ENCODE assay signal across 20 cellular contexts in genomic region chr19:40785526-40785925, GRCh38. TPM values are rescaled to one million over a fixed set of nuclear protein-coding genes. Genes with fewer than 3 reads are reported as not detected.
DNase-seq lines count a peak whose midpoint lies in the region; ATAC-seq and TF ChIP-seq lines count a peak whose summit lies in the region.
"Had no signal": no experiment of that assay in that cellular context is flagged by ENCODE, and none has a peak within 500 bp of the region (broad histone marks: within the 10 kb centered on the region; RNA-seq: fewer than 3 reads in every experiment).

No MANE protein-coding gene starts in this region.

- no peaks in the 10 kb centered on the region for H3K9me3 ChIP-seq in Panc1 (ENCODE audit: control insufficient read depth, insufficient read depth, low read depth, low read length)
- no peaks in the 10 kb centered on the region for H3K9me3 ChIP-seq in naive thymus-derived CD4-positive, alpha-beta T cell (ENCODE audit: control insufficient read depth in 2 of 3, low read length in 3 of 3)
- H3K9me3 ChIP-seq: sigmoid colon, transverse colon had no signal

- H3K23ac ChIP-seq in mesendoderm (ENCODE audit: low read length): no peak overlapping the region

- H3K27ac ChIP-seq in Panc1 (ENCODE audit: low read length): no peak overlapping the region
- H3K27ac ChIP-seq in naive thymus-derived CD4-positive, alpha-beta T cell (ENCODE audit: low read depth, low read length): peak overlapping the region; percentile 10
- H3K27ac ChIP-seq in mesendoderm (ENCODE audit: low read depth, low read length): no peak overlapping the region
- H3K27ac ChIP-seq: parathyroid adenoma, sigmoid colon, transverse colon, VCaP had no signal

- no peaks in the 10 kb centered on the region for H3K36me3 ChIP-seq in Panc1 (ENCODE audit: control insufficient read depth, insufficient read depth, low read length)
- peaks cover 0 to 31% (median 0%) of the 10 kb centered on the region in 3 experiments for H3K36me3 ChIP-seq in naive thymus-derived CD4-positive, alpha-beta T cell (ENCODE audit: control insufficient read depth in 2 of 3, insufficient read depth in 3 of 3, low read length in 3 of 3)
- H3K36me3 ChIP-seq in mesendoderm (ENCODE audit: control insufficient read depth, insufficient read depth, low read length): no peaks in the 10 kb centered on the region

- DNase-seq in Panc1 (ENCODE audit: low read depth, low spot score): no peak
- no peak for DNase-seq in activated T-helper 1 cell treated with anti-CD3 and anti-CD28 coated beads, Interleukin-12 subunit alpha, Interleukin-12 subunit beta, Interleukin-2, Interleukin-4 antibody, amounts not matched to agents 30 ng/mL and 10 ng/mL and 1 ng/mL, durations not matched to agents 14 hours and 24 hours and 36 hours (ENCODE audit: low spot score)
- DNase-seq in naive thymus-derived CD4-positive, alpha-beta T cell: no peak
- no peak for DNase-seq in SW 1271 (lab: John Stamatoyannopoulos, UW)
- no peak for DNase-seq in mesendoderm
- DNase-seq: activated effector memory CD4-positive, alpha-beta T cell treated with Interleukin-2 at 50 U/mL for 16 hours; anterior cingulate cortex; mammary epithelial cell; NCI-H1417 treated with DMSO at 0.1 percent for 48 hours; NCI-H524 treated with DMSO at 0.1 percent for 48 hours; Right ventricle myocardium superior; sigmoid colon; stimulated activated naive CD4-positive, alpha-beta T cell treated with Interleukin-2 at 50 U/mL for 16 hours; transverse colon had no signal

- in situ Hi-C loops in Panc1 (cut with HindIII; ENCODE audit: low pct_unique_long_range_greater_than_20kb, low sequenced_read_pairs): no loop called here

- POLR2A ChIA-PET in Panc1 (lab: Charles Lee): no interaction called here
- POLR2A ChIA-PET in naive thymus-derived CD4-positive, alpha-beta T cell (lab: Charles Lee): interaction anchor here (1.7 kb wide), 1 partner anchor 13 kb away, joined by 5 read pairs; the partner anchor contains the start of gene EGLN2

- WGBS in mesendoderm (ENCODE audit: extremely low coverage, insufficient coverage, low lambda C conversion rate): no CpG with 5 or more reads among the region's 1 CpG

- H4K8ac ChIP-seq in mesendoderm (ENCODE audit: low read depth, low read length): no peak overlapping the region

- no peak overlapping the region for H3K18ac ChIP-seq in mesendoderm (ENCODE audit: low read length)

- H2BK5ac ChIP-seq in mesendoderm (ENCODE audit: low read length): no peak overlapping the region

- BruUV-seq in Panc1 (replicated peaks; lab: Mats Ljungman, UMichigan): no TSS peak

- no peak overlapping the region for H3K4ac ChIP-seq in mesendoderm (ENCODE audit: low read depth, low read length)

- H3K9me3 Mint-ChIP-seq in activated T-helper 1 cell treated with anti-CD3 and anti-CD28 coated beads, Interleukin-12 subunit alpha, Interleukin-12 subunit beta, Interleukin-2, Interleukin-4 antibody, amounts not matched to agents 30 ng/mL and 10 ng/mL and 1 ng/mL, durations not matched to agents 14 hours and 24 hours and 36 hours: no peaks in the 10 kb centered on the region
- H3K9me3 Mint-ChIP-seq in naive thymus-derived CD4-positive, alpha-beta T cell: no peaks in the 10 kb centered on the region
- H3K9me3 Mint-ChIP-seq: central memory CD8-positive, alpha-beta T cell had no signal

- H3K56ac ChIP-seq in mesendoderm (ENCODE audit: low read length): no peak overlapping the region

- no peaks in the 10 kb centered on the region for H3K79me1 ChIP-seq in mesendoderm (ENCODE audit: low read length)

- H3K4me3 Mint-ChIP-seq in activated T-helper 1 cell treated with anti-CD3 and anti-CD28 coated beads, Interleukin-12 subunit alpha, Interleukin-12 subunit beta, Interleukin-2, Interleukin-4 antibody, amounts not matched to agents 30 ng/mL and 10 ng/mL and 1 ng/mL, durations not matched to agents 14 hours and 24 hours and 36 hours: no peak overlapping the region
- H3K4me3 Mint-ChIP-seq in naive thymus-derived CD4-positive, alpha-beta T cell: no peak overlapping the region
- H3K4me3 Mint-ChIP-seq: central memory CD8-positive, alpha-beta T cell had no signal

- H3K36me3 Mint-ChIP-seq in activated T-helper 1 cell treated with anti-CD3 and anti-CD28 coated beads, Interleukin-12 subunit alpha, Interleukin-12 subunit beta, Interleukin-2, Interleukin-4 antibody, amounts not matched to agents 30 ng/mL and 10 ng/mL and 1 ng/mL, durations not matched to agents 14 hours and 24 hours and 36 hours (ENCODE audit: low read depth): peaks cover 36% of the 10 kb centered on the region
- peaks cover 6 to 32% (median 16%) of the 10 kb centered on the region in 5 donors for H3K36me3 Mint-ChIP-seq in naive thymus-derived CD4-positive, alpha-beta T cell

- no peaks in the 10 kb centered on the region for H3K4me1 ChIP-seq in Panc1 (ENCODE audit: control insufficient read depth, insufficient read depth, low read length)
- H3K4me1 ChIP-seq in naive thymus-derived CD4-positive, alpha-beta T cell (ENCODE audit: control insufficient read depth in 2 of 2, insufficient read depth in 2 of 2, low read length in 2 of 2): no peaks in the 10 kb centered on the region
- no peaks in the 10 kb centered on the region for H3K4me1 ChIP-seq in mesendoderm (ENCODE audit: control insufficient read depth, low read depth, low read length)
- H3K4me1 ChIP-seq: parathyroid adenoma, sigmoid colon, transverse colon had no signal

- H4K5ac ChIP-seq in mesendoderm (ENCODE audit: low read length): no peak overlapping the region

- H3K4me1 Mint-ChIP-seq in activated T-helper 1 cell treated with anti-CD3 and anti-CD28 coated beads, Interleukin-12 subunit alpha, Interleukin-12 subunit beta, Interleukin-2, Interleukin-4 antibody, amounts not matched to agents 30 ng/mL and 10 ng/mL and 1 ng/mL, durations not matched to agents 14 hours and 24 hours and 36 hours (ENCODE audit: low read depth): peaks cover 15% of the 10 kb centered on the region
- H3K4me1 Mint-ChIP-seq in naive thymus-derived CD4-positive, alpha-beta T cell: peaks cover 4 to 18% (median 12%) of the 10 kb centered on the region in 7 donors

- no peak overlapping the region for H2BK15ac ChIP-seq in mesendoderm (replicated peaks; ENCODE audit: low read depth)

- intact Hi-C loops in Panc1 (cut with micrococcal nuclease; ENCODE audit: unreplicated experiment): no loop called here
- intact Hi-C loops in activated T-helper 1 cell treated with anti-CD3 and anti-CD28 coated beads, Interleukin-12 subunit alpha, Interleukin-12 subunit beta, Interleukin-2, Interleukin-4 antibody, amounts not matched to agents 30 ng/mL and 10 ng/mL and 1 ng/mL, durations not matched to agents 14 hours and 24 hours and 36 hours (cut with micrococcal nuclease): no loop called here
- intact Hi-C loops in naive thymus-derived CD4-positive, alpha-beta T cell (cut with micrococcal nuclease): no loop called here

- H2BK120ac ChIP-seq in mesendoderm (ENCODE audit: low read depth, low read length): no peak overlapping the region

- no peak overlapping the region for H3K9ac ChIP-seq in mesendoderm (ENCODE audit: low read length)
- H3K9ac ChIP-seq: parathyroid adenoma had no signal

- H3K27ac Mint-ChIP-seq in activated T-helper 1 cell treated with anti-CD3 and anti-CD28 coated beads, Interleukin-12 subunit alpha, Interleukin-12 subunit beta, Interleukin-2, Interleukin-4 antibody, amounts not matched to agents 30 ng/mL and 10 ng/mL and 1 ng/mL, durations not matched to agents 14 hours and 24 hours and 36 hours: peak overlapping the region; percentile 62
- H3K27ac Mint-ChIP-seq in naive thymus-derived CD4-positive, alpha-beta T cell: peak overlapping the region in 5 of 9 donors; percentile 20 to 69 (median 48)

- H2AK5ac ChIP-seq in mesendoderm (ENCODE audit: low read length): no peak overlapping the region

- no peaks in the 10 kb centered on the region for H3K27me3 Mint-ChIP-seq in activated T-helper 1 cell treated with anti-CD3 and anti-CD28 coated beads, Interleukin-12 subunit alpha, Interleukin-12 subunit beta, Interleukin-2, Interleukin-4 antibody, amounts not matched to agents 30 ng/mL and 10 ng/mL and 1 ng/mL, durations not matched to agents 14 hours and 24 hours and 36 hours (ENCODE audit: insufficient read depth)
- H3K27me3 Mint-ChIP-seq in naive thymus-derived CD4-positive, alpha-beta T cell: no peaks in the 10 kb centered on the region
- H3K27me3 Mint-ChIP-seq: central memory CD8-positive, alpha-beta T cell had no signal

- CTCF ChIA-PET in Panc1 (lab: Charles Lee): no interaction called here
- CTCF ChIA-PET in naive thymus-derived CD4-positive, alpha-beta T cell (lab: Charles Lee): no interaction called here

- no peak for TF ChIP-seq CTCF in Panc1 (IDR thresholded peaks at IDR 0.05)

- ATAC-seq in Panc1: peak; percentile 66; the same call in 1 of the 2 replicates
- no peak for ATAC-seq in naive thymus-derived CD4-positive, alpha-beta T cell

- H3K4me2 ChIP-seq in mesendoderm (ENCODE audit: low read length): no peak overlapping the region

- H3K27me3 ChIP-seq in Panc1 (ENCODE audit: control insufficient read depth, insufficient read depth, low read length) (no peaks in the 10 kb centered on the region), mesendoderm (ENCODE audit: insufficient read depth, low read length, poor library complexity) (no peaks in the 10 kb centered on the region)
- H3K27me3 ChIP-seq in naive thymus-derived CD4-positive, alpha-beta T cell (ENCODE audit: control insufficient read depth in 2 of 2, insufficient read depth in 2 of 2, low read length in 2 of 2): no peaks in the 10 kb centered on the region
- H3K27me3 ChIP-seq: sigmoid colon, transverse colon had no signal

- H3K79me2 ChIP-seq in mesendoderm (ENCODE audit: control insufficient read depth, insufficient read depth, low read length): no peaks in the 10 kb centered on the region
- H3K79me2 ChIP-seq: parathyroid adenoma had no signal

- no peak overlapping the region for H3K4me3 ChIP-seq in Panc1 (ENCODE audit: low read depth in 2 of 2, low read length in 2 of 2)
- H3K4me3 ChIP-seq in naive thymus-derived CD4-positive, alpha-beta T cell (ENCODE audit: low read length): no peak overlapping the region
- H3K4me3 ChIP-seq in mesendoderm (ENCODE audit: low read length): no peak overlapping the region
- H3K4me3 ChIP-seq: sigmoid colon, transverse colon had no signal

RNA-seq across cellular contexts. Expression of gene RAB4B, which starts 7.5 kb away (rescaled TPM):
- 24.8 TPM for total RNA-seq in Panc1 (2021; ENCODE audit: unreplicated experiment)
- polyA plus RNA-seq in Panc1 (2012; ENCODE audit: insufficient read length): 39.6 TPM
- 40.6 and 45.5 TPM in 2 replicates for total RNA-seq in activated T-helper 1 cell treated with anti-CD3 and anti-CD28 coated beads, Interleukin-12 subunit alpha, Interleukin-12 subunit beta, Interleukin-2, Interleukin-4 antibody, amounts not matched to agents 30 ng/mL and 10 ng/mL and 1 ng/mL, durations not matched to agents 14 hours and 24 hours and 36 hours
- 10 to 100 TPM; 37.6 to 63.0 (median 52.5) TPM for total RNA-seq in naive thymus-derived CD4-positive, alpha-beta T cell
- polyA plus RNA-seq in naive thymus-derived CD4-positive, alpha-beta T cell: 10 to 100 TPM; 54.7 to 65.2 TPM
- polyA plus RNA-seq in mesendoderm (2013, experiment 1 of 2): 4.9 TPM
- polyA plus RNA-seq in mesendoderm (2013, experiment 2 of 2): 5.8 TPM

RNA-seq across cellular contexts. Expression of gene MIA, which starts 10.2 kb away (rescaled TPM):
- total RNA-seq in Panc1 (2021; ENCODE audit: unreplicated experiment): 2.2 TPM
- 1.4 TPM for polyA plus RNA-seq in Panc1 (2012; ENCODE audit: insufficient read length)
- total RNA-seq in activated T-helper 1 cell treated with anti-CD3 and anti-CD28 coated beads, Interleukin-12 subunit alpha, Interleukin-12 subunit beta, Interleukin-2, Interleukin-4 antibody, amounts not matched to agents 30 ng/mL and 10 ng/mL and 1 ng/mL, durations not matched to agents 14 hours and 24 hours and 36 hours: 0.91 TPM in 1 of 2 replicates, not detected in the other
- total RNA-seq in naive thymus-derived CD4-positive, alpha-beta T cell: 1 to 10 TPM in 2 of 5 experiments, not detected in 3; 4.9 to 7.2 TPM
- not detected for polyA plus RNA-seq in naive thymus-derived CD4-positive, alpha-beta T cell
- 0.18 TPM for polyA plus RNA-seq in mesendoderm (2013, experiment 1 of 2)
- polyA plus RNA-seq in mesendoderm (2013, experiment 2 of 2): not detected
- total RNA-seq: frontal cortex; kidney epithelial cell; Right ventricle myocardium superior; T-helper 1 cell treated with Interleukin-12 subunit alpha and Interleukin-12 subunit beta and Interleukin-4 antibody, amounts not matched to agents 30 ng/mL and 1 ng/mL, for 36 hours had no signal

RNA-seq across cellular contexts. Expression of gene EGLN2, which starts 13.5 kb away (rescaled TPM):
- total RNA-seq in Panc1 (2021; ENCODE audit: unreplicated experiment): 115 TPM
- 127 TPM for polyA plus RNA-seq in Panc1 (2012; ENCODE audit: insufficient read length)
- 100 and 104 TPM in 2 replicates for total RNA-seq in activated T-helper 1 cell treated with anti-CD3 and anti-CD28 coated beads, Interleukin-12 subunit alpha, Interleukin-12 subunit beta, Interleukin-2, Interleukin-4 antibody, amounts not matched to agents 30 ng/mL and 10 ng/mL and 1 ng/mL, durations not matched to agents 14 hours and 24 hours and 36 hours
- total RNA-seq in naive thymus-derived CD4-positive, alpha-beta T cell: 100 to 1,000 TPM; 122 to 239 (median 157) TPM
- 100 to 1,000 TPM; 154 to 254 TPM for polyA plus RNA-seq in naive thymus-derived CD4-positive, alpha-beta T cell
- 89.3 TPM for polyA plus RNA-seq in mesendoderm (2013, experiment 1 of 2)
- 85.4 TPM for polyA plus RNA-seq in mesendoderm (2013, experiment 2 of 2)

RNA-seq across cellular contexts. Expression of gene SNRPA, which starts 34.5 kb away (rescaled TPM):
- total RNA-seq in Panc1 (2021; ENCODE audit: unreplicated experiment): 104 TPM
- polyA plus RNA-seq in Panc1 (2012; ENCODE audit: insufficient read length): 96.6 TPM
- 243 and 245 TPM in 2 replicates for total RNA-seq in activated T-helper 1 cell treated with anti-CD3 and anti-CD28 coated beads, Interleukin-12 subunit alpha, Interleukin-12 subunit beta, Interleukin-2, Interleukin-4 antibody, amounts not matched to agents 30 ng/mL and 10 ng/mL and 1 ng/mL, durations not matched to agents 14 hours and 24 hours and 36 hours
- 100 to 1,000 TPM in 1 of 5 experiments, 10 to 100 TPM in 4; 64.1 to 166 (median 72.7) TPM for total RNA-seq in naive thymus-derived CD4-positive, alpha-beta T cell
- polyA plus RNA-seq in naive thymus-derived CD4-positive, alpha-beta T cell: 10 to 100 TPM; 44.1 to 57.2 TPM
- polyA plus RNA-seq in mesendoderm (2013, experiment 1 of 2): 226 TPM
- 225 TPM for polyA plus RNA-seq in mesendoderm (2013, experiment 2 of 2)

RNA-seq across cellular contexts. Expression of gene ACTMAP, which starts 35.2 kb away (rescaled TPM):
- 5.5 TPM for total RNA-seq in Panc1 (2021; ENCODE audit: unreplicated experiment)
- 8.5 TPM for polyA plus RNA-seq in Panc1 (2012; ENCODE audit: insufficient read length)
- 9.5 and 10.0 TPM in 2 replicates for total RNA-seq in activated T-helper 1 cell treated with anti-CD3 and anti-CD28 coated beads, Interleukin-12 subunit alpha, Interleukin-12 subunit beta, Interleukin-2, Interleukin-4 antibody, amounts not matched to agents 30 ng/mL and 10 ng/mL and 1 ng/mL, durations not matched to agents 14 hours and 24 hours and 36 hours
- 10 to 100 TPM in 1 of 5 experiments, 1 to 10 TPM in 4; 5.5 to 13.7 (median 7.8) TPM for total RNA-seq in naive thymus-derived CD4-positive, alpha-beta T cell
- polyA plus RNA-seq in naive thymus-derived CD4-positive, alpha-beta T cell: 1 to 10 TPM; 3.2 to 3.6 TPM
- 8.2 TPM for polyA plus RNA-seq in mesendoderm (2013, experiment 1 of 2)
- 9.2 TPM for polyA plus RNA-seq in mesendoderm (2013, experiment 2 of 2)
